22 cellular contexts compared by ENCODE assay signal in genomic region chr9:5553211-5553610, GRCh38. TPM values are rescaled to one million over a fixed set of nuclear protein-coding genes. Genes with fewer than 3 reads are reported as not detected.
A peak's percentile ranks its signal among the peaks of the same experiment; 100 is the strongest.
DNase-seq lines count a peak whose midpoint lies in the region; ATAC-seq and TF ChIP-seq lines count a peak whose summit lies in the region.
"Had no signal": no experiment of that assay in that cellular context is flagged by ENCODE, and none has a peak within 500 bp of the region (broad histone marks: within the 10 kb centered on the region; RNA-seq: fewer than 3 reads in every experiment).

No MANE protein-coding gene starts in this region.

- peak overlapping the region; percentile 36 for H3K27ac ChIP-seq in smooth muscle cell (ENCODE audit: low read depth)
- H3K27ac ChIP-seq: BLaER1, Peyer's patch, right atrium auricular region had no signal

- DNase-seq in GM03348 (ENCODE audit: low spot score) (peak; percentile 27), astrocyte of the hippocampus (ENCODE audit: low read depth, low spot score) (peak; percentile 60), fibroblast of villous mesenchyme (ENCODE audit: low read depth) (peak; percentile 71), smooth muscle cell (lab: John Stamatoyannopoulos, UW; ENCODE audit: unreplicated experiment) (no peak), AG08396 (ENCODE audit: low spot score) (no peak), mucosa of descending colon (no peak), NCI-H2227 (lab: John Stamatoyannopoulos, UW; ENCODE audit: unreplicated experiment) (no peak)
- DNase-seq: activated CD4-positive, alpha-beta T cell treated with anti-CD3 and anti-CD28 coated beads, Interleukin-2, amount 10 ng/mL, durations not matched to agents 7 days and 5 days; activated T-cell treated with anti-CD3 and anti-CD28 coated beads, Interleukin-2, amount 50 U/mL, for 4 hours; head of caudate nucleus; KBM-7; mammary epithelial cell; NCI-H1092; NCI-H2107; NCI-H774; Peyer's patch; stimulated activated CD4-positive, alpha-beta T cell treated with anti-CD3 and anti-CD28 coated beads, Interleukin-2, amount 100 ng/mL, for 24 hours; substantia nigra had no signal

- H3K9me3 ChIP-seq in smooth muscle cell (replicated peaks; ENCODE audit: low read depth): no peaks in the 10 kb centered on the region
- H3K9me3 ChIP-seq in mucosa of descending colon: no peaks in the 10 kb centered on the region
- H3K9me3 ChIP-seq: BLaER1, Peyer's patch, right atrium auricular region had no signal

- H3K36me3 ChIP-seq in smooth muscle cell (ENCODE audit: low read depth): no peaks in the 10 kb centered on the region
- no peaks in the 10 kb centered on the region for H3K36me3 ChIP-seq in mucosa of descending colon (ENCODE audit: low read depth)
- H3K36me3 ChIP-seq: BLaER1, Peyer's patch, right atrium auricular region had no signal

- H3K4me3 ChIP-seq in fibroblast of villous mesenchyme (ENCODE audit: low read depth, low read length) (no peak overlapping the region), smooth muscle cell (no peak overlapping the region), mucosa of descending colon (no peak overlapping the region)
- H3K4me3 ChIP-seq: BLaER1, Peyer's patch, right atrium auricular region had no signal

- no peaks in the 10 kb centered on the region for H4K20me1 ChIP-seq in smooth muscle cell (ENCODE audit: low read depth)
- H4K20me1 ChIP-seq: BLaER1 had no signal

- H2AFZ ChIP-seq in smooth muscle cell (ENCODE audit: low read depth): no peak overlapping the region

- H3K4me1 ChIP-seq in smooth muscle cell (ENCODE audit: low read depth) (no peaks in the 10 kb centered on the region), mucosa of descending colon (ENCODE audit: low read depth) (no peaks in the 10 kb centered on the region)
- H3K4me1 ChIP-seq: Peyer's patch had no signal

- 14% methylated on average over 4 of the region's 4 CpGs for WGBS in smooth muscle cell (ENCODE audit: low lambda C conversion rate)

- intact Hi-C loops in mucosa of descending colon (cut with DNase I, micrococcal nuclease): no loop called here

- no peaks in the 10 kb centered on the region for H3K27me3 ChIP-seq in smooth muscle cell (ENCODE audit: low read depth)
- H3K27me3 ChIP-seq: BLaER1, Peyer's patch, right atrium auricular region had no signal

- no peak for ATAC-seq in GM18498 (IDR thresholded peaks at IDR 0.05; ENCODE audit: unreplicated experiment)
- no peak for ATAC-seq in mucosa of descending colon
- ATAC-seq: activated T-cell treated with anti-CD3 and anti-CD28 coated beads, Interleukin-2, amount 50 U/mL, for 4 hours had no signal

- H3K79me2 ChIP-seq in smooth muscle cell (ENCODE audit: low read depth): no peaks in the 10 kb centered on the region

- TF ChIP-seq CTCF in fibroblast of villous mesenchyme (IDR thresholded peaks at IDR 0.05; ENCODE audit: insufficient read depth, low read depth, low read length) (no peak), smooth muscle cell (IDR thresholded peaks at IDR 0.05; ENCODE audit: borderline replicate concordance, insufficient read depth, poor library complexity, severe bottlenecking) (no peak), mucosa of descending colon (IDR thresholded peaks at IDR 0.05) (no peak)

- no peak overlapping the region for H3K9ac ChIP-seq in smooth muscle cell (ENCODE audit: low read depth)
- H3K9ac ChIP-seq: BLaER1 had no signal

- peak overlapping the region; percentile 1 for H3K4me2 ChIP-seq in smooth muscle cell
- H3K4me2 ChIP-seq: BLaER1 had no signal

- H3F3A ChIP-seq in smooth muscle cell (ENCODE audit: low read depth): no peaks in the 10 kb centered on the region

RNA-seq across cellular contexts. Expression of gene PDCD1LG2, which starts 42.9 kb away (rescaled TPM):
- 31.6 and 59.6 TPM in 2 replicates for total RNA-seq in fibroblast of villous mesenchyme
- total RNA-seq in smooth muscle cell: 11.1 and 11.6 TPM in 2 replicates
- polyA plus RNA-seq in smooth muscle cell: 4.5 and 10.0 TPM in 2 replicates
- 1 to 10 TPM in 1 of 3 donors, under 1 TPM in 2; 0.20 to 1.2 (median 0.63) TPM for total RNA-seq in mucosa of descending colon
- polyA plus RNA-seq: neural cell had no signal

Comparison
In these comparisons a context has a peak if more than half of its experiments do, and no peak if none do; other contexts are left out.
1. DNase-seq: peak in GM03348 (single experiment), astrocyte of the hippocampus (single experiment) and fibroblast of villous mesenchyme (single experiment); none in smooth muscle cell (single experiment), AG08396 (single experiment), mucosa of descending colon (0 of 3) and NCI-H2227 (single experiment).